7 cellular contexts compared by ENCODE assay signal in the genomic region with DNA sequence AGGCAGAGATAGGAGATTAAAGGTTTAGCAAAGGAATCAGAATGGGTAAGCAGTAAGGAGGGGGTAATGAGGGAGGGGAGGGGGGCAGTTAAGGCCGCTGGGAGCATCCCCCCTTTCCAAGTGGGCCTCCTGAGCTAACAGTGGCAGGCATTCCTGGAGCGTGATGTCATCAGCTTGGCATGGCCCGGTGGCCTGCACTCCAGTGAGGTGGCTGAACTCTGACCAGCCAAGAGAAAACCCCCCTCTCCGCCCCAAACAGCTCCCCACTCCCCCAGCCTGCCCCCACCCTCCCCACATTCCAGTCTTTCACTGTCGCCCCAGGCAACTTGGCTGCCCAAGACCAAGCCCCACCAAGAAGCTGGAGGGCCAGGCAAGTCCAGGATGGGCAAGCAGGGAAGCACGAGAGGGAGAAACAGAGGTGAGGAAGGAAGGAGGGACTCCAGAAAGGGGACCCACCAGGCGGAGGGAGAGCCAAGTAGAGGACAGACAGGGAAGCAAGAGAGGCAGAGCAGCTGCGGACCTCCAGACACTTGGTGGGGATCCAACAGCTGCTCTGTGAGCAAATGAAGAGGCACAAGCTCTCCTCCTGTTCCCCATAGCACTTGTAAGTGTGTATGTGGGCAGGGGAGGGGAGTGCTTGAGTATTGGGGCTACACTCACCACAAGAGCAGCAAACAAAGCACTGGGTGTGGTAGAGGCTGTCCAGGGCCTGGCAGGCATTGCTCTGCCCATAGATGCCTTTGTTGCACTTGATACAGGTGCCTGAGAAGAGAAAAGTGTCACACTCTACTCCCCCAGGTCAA. TPM values are rescaled to one million over a fixed set of nuclear protein-coding genes. Genes with fewer than 3 reads are reported as not detected.
DNase-seq lines count a peak whose midpoint lies in the region; ATAC-seq, FAIRE-seq and TF ChIP-seq lines count a peak whose summit lies in the region.

No MANE protein-coding gene starts in this region.

- ATAC-seq in body of pancreas, result peak; percentile 80
- ATAC-seq in sciatic nerve, result no peak
- no peak for ATAC-seq in GM21360 (IDR thresholded peaks at IDR 0.05; ENCODE audit: unreplicated experiment)

- peaks cover 32% of the 10 kb centered on the region for H3K36me3 Mint-ChIP-seq in type B pancreatic cell

- H3K4me3 Mint-ChIP-seq in type B pancreatic cell, result peak overlapping the region; percentile 95

- H3K4me1 ChIP-seq in body of pancreas, result peaks cover 70% of the 10 kb centered on the region

- TF ChIP-seq POLR2A in body of pancreas (IDR thresholded peaks at IDR 0.05) (no peak), erythroblast (IDR thresholded peaks at IDR 0.05; ENCODE audit: low read length) (no peak)

- 20 to 26% methylated on average over 7 to 8 of the region's 8 CpGs for WGBS in body of pancreas, 2 donors

- DNase-seq in HTR-8/SVneo (ENCODE audit: insufficient read length, low spot score) (peak; percentile 82), body of pancreas (peak; percentile 86 to 90 (median 89)), kidney epithelial cell (ENCODE audit: low read depth) (peak; percentile 71), type B pancreatic cell (ENCODE audit: extremely low spot score, unreplicated experiment) (peak; percentile 80), erythroblast (lab: John Stamatoyannopoulos, UW) (no peak), sciatic nerve (ENCODE audit: low spot score) (no peak)

- intact Hi-C loops in body of pancreas (cut with DNase I) (no loop called here), sciatic nerve (cut with DNase I) (no loop called here)

- H3K9me3 Mint-ChIP-seq in type B pancreatic cell, result no peaks in the 10 kb centered on the region

- peak overlapping the region; percentile 97 for H3K27ac Mint-ChIP-seq in type B pancreatic cell

- TF ChIP-seq CTCF in body of pancreas (IDR thresholded peaks at IDR 0.05), result no peak
- TF ChIP-seq CTCF in kidney epithelial cell (IDR thresholded peaks at IDR 0.05; ENCODE audit: insufficient read depth, low read length, poor library complexity, severe bottlenecking), result no peak
- no peak for TF ChIP-seq CTCF in type B pancreatic cell (conservative IDR thresholded peaks at IDR 0.05)

- H3K4me3 ChIP-seq in body of pancreas (no peak overlapping the region), kidney epithelial cell (ENCODE audit: low read depth, low read length) (peak overlapping the region; percentile 0)

- H3K4me1 Mint-ChIP-seq in type B pancreatic cell (ENCODE audit: unreplicated experiment), result peaks cover 53% of the 10 kb centered on the region

- peaks cover 3% of the 10 kb centered on the region for H3K27me3 Mint-ChIP-seq in type B pancreatic cell

- FAIRE-seq in HTR-8/SVneo (lab: Jason Lieb, UNC), result peak; percentile 26

- peak overlapping the region; percentile 66 to 91 (median 87) for H3K27ac ChIP-seq in body of pancreas

- H3K27me3 ChIP-seq in body of pancreas (no peaks in the 10 kb centered on the region), kidney epithelial cell (ENCODE audit: control insufficient read depth, insufficient read depth, low read length) (no peaks in the 10 kb centered on the region)

- no peaks in the 10 kb centered on the region for H3K9me3 ChIP-seq in body of pancreas

- no peaks in the 10 kb centered on the region for H3K36me3 ChIP-seq in body of pancreas (replicated peaks in 1 of 2; ENCODE audit: insufficient read depth in 1 of 2, low read depth in 2 of 2)
- peaks cover 3% of the 10 kb centered on the region for H3K36me3 ChIP-seq in kidney epithelial cell (ENCODE audit: control insufficient read depth, insufficient read depth, low read length)

RNA-seq across cellular contexts. Expression of a gene that starts 4.5 kb away (rescaled TPM):
- total RNA-seq in body of pancreas (10 to 100 TPM; 15.8 to 19.5 TPM), kidney epithelial cell (87.2 and 90.8 TPM in 2 replicates), type B pancreatic cell (ENCODE audit: low replicate concordance) (42.8 and 56.1 TPM in 2 replicates), sciatic nerve (24.8 TPM)

RNA-seq across cellular contexts. Expression of a gene that starts 21.0 kb away (rescaled TPM):
- total RNA-seq in body of pancreas, result 10 to 100 TPM; 16.8 to 47.0 TPM
- 31.7 and 36.5 TPM in 2 replicates for total RNA-seq in kidney epithelial cell
- total RNA-seq in type B pancreatic cell (ENCODE audit: low replicate concordance), result 17.3 and 40.7 TPM in 2 replicates
- 39.9 TPM for total RNA-seq in sciatic nerve

RNA-seq across cellular contexts. Expression of a gene that starts 32.1 kb away (rescaled TPM):
- 10 to 100 TPM in 1 of 2 donors, 1 to 10 TPM in 1; 4.0 to 11.2 TPM for total RNA-seq in body of pancreas
- 8.4 and 9.7 TPM in 2 replicates for total RNA-seq in kidney epithelial cell
- 10.2 and 12.6 TPM in 2 replicates for total RNA-seq in type B pancreatic cell (ENCODE audit: low replicate concordance)
- 8.1 TPM for total RNA-seq in sciatic nerve

RNA-seq across cellular contexts. Expression of a gene that starts 48.7 kb away (rescaled TPM):
- total RNA-seq in body of pancreas, result 10 to 100 TPM; 36.1 to 40.2 TPM
- total RNA-seq in kidney epithelial cell, result 94.0 and 107 TPM in 2 replicates
- total RNA-seq in type B pancreatic cell (ENCODE audit: low replicate concordance), result 78.0 and 134 TPM in 2 replicates
- total RNA-seq in sciatic nerve, result 44.6 TPM

RNA-seq across cellular contexts. Expression of a gene that starts 56.8 kb away (rescaled TPM):
- total RNA-seq in body of pancreas (10 to 100 TPM; 47.0 to 93.3 TPM), kidney epithelial cell (199 and 244 TPM in 2 replicates), type B pancreatic cell (ENCODE audit: low replicate concordance) (153 and 177 TPM in 2 replicates), sciatic nerve (70.1 TPM)

Comparison
In these comparisons a context has a peak if more than half of its experiments do, and no peak if none do; other contexts are left out.
1. DNase-seq: peak in HTR-8/SVneo (single experiment), body of pancreas (4 of 4), kidney epithelial cell (single experiment) and type B pancreatic cell (single experiment); none in erythroblast (0 of 2) and sciatic nerve (single experiment).